33 cellular contexts compared by ENCODE assay signal in the genomic region with DNA sequence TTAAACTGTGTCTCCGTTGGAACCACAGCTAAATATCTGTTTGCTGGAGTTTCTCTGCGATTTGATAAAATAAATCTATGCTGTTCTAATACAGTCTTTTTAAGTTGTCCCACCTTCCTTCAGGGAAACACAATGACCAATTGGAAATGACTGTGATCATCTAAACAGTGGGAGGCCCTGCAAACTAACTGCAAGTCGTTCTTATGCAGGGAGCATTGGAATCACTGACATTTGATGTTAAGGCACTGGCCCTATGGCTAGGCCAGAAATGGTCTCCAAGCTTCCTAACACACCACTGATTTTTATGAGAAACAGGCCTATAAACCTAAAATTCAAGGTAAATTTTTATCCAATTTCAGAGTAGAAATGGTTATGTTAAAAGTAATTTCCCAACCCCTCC.
"Had no signal": no experiment of that assay in that cellular context is flagged by ENCODE, and none has a peak within 500 bp of the region (broad histone marks: within the 10 kb centered on the region; RNA-seq: fewer than 3 reads in every experiment).

No MANE protein-coding gene starts in this region.

- H3K27ac Mint-ChIP-seq: activated CD4-positive, alpha-beta T cell treated with anti-CD3 and anti-CD28 coated beads for 36 hours; activated CD4-positive, alpha-beta T cell treated with anti-CD3 and anti-CD28 coated beads, Interleukin-2, amount 10 ng/mL, durations not matched to agents 7 days and 5 days; activated CD8-positive, alpha-beta T cell treated with anti-CD3 and anti-CD28 coated beads, Interleukin-2, amount 10 ng/mL, durations not matched to agents 7 days and 5 days; activated naive CD4-positive, alpha-beta T cell treated with anti-CD3 and anti-CD28 coated beads, Interleukin-2, amount 10 ng/mL, durations not matched to agents 7 days and 5 days; activated naive CD8-positive, alpha-beta T cell; activated naive CD8-positive, alpha-beta T cell treated with anti-CD3 and anti-CD28 coated beads, Interleukin-2, amount 50 U/mL, for 24 hours; activated T-helper 1 cell treated with anti-CD3 and anti-CD28 coated beads, Interleukin-12 subunit alpha, Interleukin-12 subunit beta, Interleukin-2, Interleukin-4 antibody, amounts not matched to agents 30 ng/mL and 10 ng/mL and 1 ng/mL, durations not matched to agents 14 hours and 24 hours and 36 hours; T-helper 1 cell treated with Interleukin-12 subunit alpha and Interleukin-12 subunit beta and Interleukin-4 antibody, amounts not matched to agents 30 μg/mL and 1 μg/mL, for 36 hours; T-helper 2 cell treated with Interferon-gamma antibody and Interleukin-4, amounts not matched to agents 5 μg/mL and 100 μg/mL, for 36 hours had no signal

- H3K9ac ChIP-seq: KMS-11 had no signal

- H3K4me1 Mint-ChIP-seq: activated CD4-positive, alpha-beta T cell treated with anti-CD3 and anti-CD28 coated beads for 36 hours; activated CD4-positive, alpha-beta T cell treated with anti-CD3 and anti-CD28 coated beads, Interleukin-2, amount 10 ng/mL, durations not matched to agents 7 days and 5 days; activated naive CD4-positive, alpha-beta T cell treated with anti-CD3 and anti-CD28 coated beads, Interleukin-2, amount 10 ng/mL, durations not matched to agents 7 days and 5 days; activated naive CD8-positive, alpha-beta T cell treated with anti-CD3 and anti-CD28 coated beads, Interleukin-2, amount 50 U/mL, for 24 hours had no signal

- DNase-seq: activated CD4-positive, alpha-beta T cell treated with anti-CD3 and anti-CD28 coated beads for 36 hours; activated CD4-positive, alpha-beta T cell treated with anti-CD3 and anti-CD28 coated beads, Interleukin-2, amount 10 ng/mL, durations not matched to agents 7 days and 5 days; activated CD4-positive, alpha-beta T cell treated with anti-CD3 and anti-CD28 coated beads, Interleukin-2, amount 50 U/mL, for 48 hours; activated CD8-positive, alpha-beta memory T cell treated with anti-CD3 and anti-CD28 coated beads, Interleukin-2, amount 50 U/mL, for 4 hours; activated CD8-positive, alpha-beta T cell treated with anti-CD3 and anti-CD28 coated beads, Interleukin-2, amount 10 ng/mL, durations not matched to agents 7 days and 5 days; activated naive CD4-positive, alpha-beta T cell treated with anti-CD3 and anti-CD28 coated beads, Interleukin-2, amount 10 ng/mL, durations not matched to agents 7 days and 5 days; activated naive CD8-positive, alpha-beta T cell treated with anti-CD3 and anti-CD28 coated beads, Interleukin-2, amount 50 U/mL, for 24 hours; activated T-cell treated with anti-CD3 and anti-CD28 coated beads for 4 hours; activated T-cell treated with anti-CD3 and anti-CD28 coated beads, Interleukin-2, amount 50 U/mL, for 4 hours; aorta; brain microvascular endothelial cell; central memory CD4-positive, alpha-beta T cell; MM.1S; MV-4-11; NCI-H1092; NCI-H1436 treated with DMSO at 0.1 percent for 48 hours; NCI-H1694 treated with DMSO at 0.1 percent for 48 hours; NCI-H2029; NCI-H2171; NCI-H510A; NCI-H748 treated with DMSO at 0.1 percent for 48 hours; NK-92 treated with Interleukin-12 subunit alpha and Interleukin-12 subunit beta, amount 100 ng/mL, for 24 hours; PC-3; SIG-M5 had no signal

- H3K27me3 Mint-ChIP-seq: activated CD4-positive, alpha-beta T cell treated with anti-CD3 and anti-CD28 coated beads, Interleukin-2, amount 10 ng/mL, durations not matched to agents 7 days and 5 days; activated naive CD4-positive, alpha-beta T cell treated with anti-CD3 and anti-CD28 coated beads, Interleukin-2, amount 10 ng/mL, durations not matched to agents 7 days and 5 days had no signal

- H3K4me2 ChIP-seq: KMS-11 had no signal

- H3K27ac ChIP-seq: brain microvascular endothelial cell, KMS-11, RWPE1 had no signal

- H3K9me3 Mint-ChIP-seq: activated CD4-positive, alpha-beta T cell treated with anti-CD3 and anti-CD28 coated beads, Interleukin-2, amount 10 ng/mL, durations not matched to agents 7 days and 5 days; activated naive CD4-positive, alpha-beta T cell treated with anti-CD3 and anti-CD28 coated beads, Interleukin-2, amount 10 ng/mL, durations not matched to agents 7 days and 5 days; activated naive CD8-positive, alpha-beta T cell treated with anti-CD3 and anti-CD28 coated beads, Interleukin-2, amount 50 U/mL, for 24 hours; activated T-cell treated with anti-CD3 and anti-CD28 coated beads, Interleukin-2, amount 50 U/mL, for 4 hours; activated T-helper 1 cell treated with anti-CD3 and anti-CD28 coated beads, Interleukin-12 subunit alpha, Interleukin-12 subunit beta, Interleukin-2, Interleukin-4 antibody, amounts not matched to agents 30 ng/mL and 10 ng/mL and 1 ng/mL, durations not matched to agents 14 hours and 24 hours and 36 hours; T-helper 1 cell treated with Interleukin-12 subunit alpha and Interleukin-12 subunit beta and Interleukin-4 antibody, amounts not matched to agents 30 μg/mL and 1 μg/mL, for 36 hours; T-helper 2 cell treated with Interferon-gamma antibody and Interleukin-4, amounts not matched to agents 5 μg/mL and 100 μg/mL, for 36 hours had no signal

- FAIRE-seq: RCC 7860 had no signal

- H3K4me3 Mint-ChIP-seq: activated CD4-positive, alpha-beta T cell treated with anti-CD3 and anti-CD28 coated beads for 36 hours; activated CD4-positive, alpha-beta T cell treated with anti-CD3 and anti-CD28 coated beads, Interleukin-2, amount 10 ng/mL, durations not matched to agents 7 days and 5 days; activated CD8-positive, alpha-beta T cell treated with anti-CD3 and anti-CD28 coated beads, Interleukin-2, amount 10 ng/mL, durations not matched to agents 7 days and 5 days; activated naive CD4-positive, alpha-beta T cell treated with anti-CD3 and anti-CD28 coated beads, Interleukin-2, amount 10 ng/mL, durations not matched to agents 7 days and 5 days; activated naive CD8-positive, alpha-beta T cell; activated naive CD8-positive, alpha-beta T cell treated with anti-CD3 and anti-CD28 coated beads, Interleukin-2, amount 50 U/mL, for 24 hours; activated T-cell treated with anti-CD3 and anti-CD28 coated beads, Interleukin-2, amount 50 U/mL, for 4 hours; activated T-helper 1 cell treated with anti-CD3 and anti-CD28 coated beads, Interleukin-12 subunit alpha, Interleukin-12 subunit beta, Interleukin-2, Interleukin-4 antibody, amounts not matched to agents 30 ng/mL and 10 ng/mL and 1 ng/mL, durations not matched to agents 14 hours and 24 hours and 36 hours; T-helper 1 cell treated with Interleukin-12 subunit alpha and Interleukin-12 subunit beta and Interleukin-4 antibody, amounts not matched to agents 30 μg/mL and 1 μg/mL, for 36 hours; T-helper 2 cell treated with Interferon-gamma antibody and Interleukin-4, amounts not matched to agents 5 μg/mL and 100 μg/mL, for 36 hours had no signal

- ATAC-seq: activated CD4-positive, alpha-beta T cell treated with anti-CD3 and anti-CD28 coated beads for 36 hours; activated CD4-positive, CD25-positive, alpha-beta regulatory T cell treated with anti-CD3 and anti-CD28 coated beads, Interleukin-2, amount 50 U/mL, for 24 hours; activated CD8-positive, alpha-beta T cell treated with anti-CD3 and anti-CD28 coated beads, Interleukin-2, amount 10 ng/mL, durations not matched to agents 7 days and 5 days; activated naive CD8-positive, alpha-beta T cell treated with anti-CD3 and anti-CD28 coated beads, Interleukin-2, amount 50 U/mL, for 24 hours; activated T-cell treated with anti-CD3 and anti-CD28 coated beads, Interleukin-2, amount 50 U/mL, for 4 hours; PC-3; Right ventricle myocardium inferior had no signal

- H3K27me3 ChIP-seq: brain microvascular endothelial cell had no signal

- H3K36me3 ChIP-seq: brain microvascular endothelial cell had no signal
